In genomic region chr11:61815790-61816735, GRCh38 we compare ENCODE assay signal across 8 cellular contexts. TPM values are rescaled to one million over a fixed set of nuclear protein-coding genes. Genes with fewer than 3 reads are reported as not detected.
A peak's percentile ranks its signal among the peaks of the same experiment; 100 is the strongest.
DNase-seq lines count a peak whose midpoint lies in the region; ATAC-seq, FAIRE-seq and TF ChIP-seq lines count a peak whose summit lies in the region.

No MANE protein-coding gene starts in this region.

- peak overlapping the region; percentile 98 for H3K27ac Mint-ChIP-seq in T-helper 2 cell treated with Interferon-gamma antibody and Interleukin-4, amounts not matched to agents 5 μg/mL and 100 μg/mL, for 36 hours

- peak; percentile 10 to 23 for ATAC-seq in gastrocnemius medialis

- H3K79me2 ChIP-seq in GM23248 (ENCODE audit: insufficient read depth) (no peaks in the 10 kb centered on the region), MM.1S (ENCODE audit: low read length) (no peaks in the 10 kb centered on the region)

- H3K9me3 Mint-ChIP-seq in T-helper 2 cell treated with Interferon-gamma antibody and Interleukin-4, amounts not matched to agents 5 μg/mL and 100 μg/mL, for 36 hours = no peaks in the 10 kb centered on the region

- WGBS in GM23248 (ENCODE audit: low coverage in 1 of 2, low lambda C conversion rate in 2 of 2, missing lambda C conversion rate in 2 of 2), 2 experiments = 1% methylated on average over 60 to 67 of the region's 69 CpGs

- H3K9me2 ChIP-seq in GM23248 (ENCODE audit: insufficient read depth) = no peaks in the 10 kb centered on the region
- H3K9me2 ChIP-seq in MM.1S (replicated peaks; ENCODE audit: insufficient read depth, low read length) = no peaks in the 10 kb centered on the region

- H3K4me2 ChIP-seq in GM23248 (ENCODE audit: unreplicated experiment) (peak overlapping the region; percentile 94), MM.1S (ENCODE audit: low read depth, low read length) (peak overlapping the region; percentile 99)

- H3K4me1 ChIP-seq in GM23248 (ENCODE audit: insufficient read depth) (peaks cover 8% of the 10 kb centered on the region), MM.1S (ENCODE audit: low read length) (no peaks in the 10 kb centered on the region), iPS-15b (ENCODE audit: control insufficient read depth, insufficient read depth, low read length) (peaks cover 5% of the 10 kb centered on the region), gastrocnemius medialis (peaks cover 11 to 13% of the 10 kb centered on the region in 2 donors)

- peak overlapping the region; percentile 97 for H3K4me3 Mint-ChIP-seq in T-helper 2 cell treated with Interferon-gamma antibody and Interleukin-4, amounts not matched to agents 5 μg/mL and 100 μg/mL, for 36 hours

- no peaks in the 10 kb centered on the region for H3K27me3 Mint-ChIP-seq in T-helper 2 cell treated with Interferon-gamma antibody and Interleukin-4, amounts not matched to agents 5 μg/mL and 100 μg/mL, for 36 hours (ENCODE audit: low read depth)

- no peaks in the 10 kb centered on the region for H3K9me3 ChIP-seq in GM23248 (ENCODE audit: low read depth)
- no peaks in the 10 kb centered on the region for H3K9me3 ChIP-seq in MM.1S (replicated peaks; ENCODE audit: insufficient read depth, low read length)
- H3K9me3 ChIP-seq in iPS-15b (ENCODE audit: control insufficient read depth, insufficient read depth, low read length) = no peaks in the 10 kb centered on the region
- no peaks in the 10 kb centered on the region for H3K9me3 ChIP-seq in gastrocnemius medialis

- H3F3A ChIP-seq in GM23248 (ENCODE audit: insufficient read depth) (peaks cover 17% of the 10 kb centered on the region), MM.1S (ENCODE audit: insufficient read depth, low read length) (peaks cover 18% of the 10 kb centered on the region)

- intact Hi-C loops in gastrocnemius medialis (cut with DNase I; ENCODE audit: low total_unique reads) = loop anchor here (1.0 to 5.0 kb wide), 3 partner anchors 24 to 156 kb away; partner anchors contain the start of genes FADS3, FEN1 and TMEM258

- no peaks in the 10 kb centered on the region for H4K20me1 ChIP-seq in GM23248 (ENCODE audit: insufficient read depth)
- H4K20me1 ChIP-seq in MM.1S (ENCODE audit: insufficient read depth, low read length) = no peaks in the 10 kb centered on the region

- TF ChIP-seq POLR2A in gastrocnemius medialis (IDR thresholded peaks at IDR 0.05) = no peak

- TF ChIP-seq CTCF in MM.1S (IDR thresholded peaks at IDR 0.05; ENCODE audit: low read length) = no peak
- peak; percentile 29 for TF ChIP-seq CTCF in brain microvascular endothelial cell (IDR thresholded peaks at IDR 0.05; ENCODE audit: low read depth, low read length, missing control alignments)
- TF ChIP-seq CTCF in gastrocnemius medialis (IDR thresholded peaks at IDR 0.05 in 4 of 5, conservative IDR thresholded peaks at IDR 0.05 in 1 of 5) = no peak

- H2AFZ ChIP-seq in GM23248 = peak overlapping the region; percentile 84
- peak overlapping the region; percentile 74 for H2AFZ ChIP-seq in MM.1S (ENCODE audit: low read length)

- H3K27me3 ChIP-seq in GM23248 (replicated peaks; ENCODE audit: insufficient read depth) = no peaks in the 10 kb centered on the region
- H3K27me3 ChIP-seq in MM.1S (replicated peaks; ENCODE audit: insufficient read depth, low read length) = 0 out of 2 replicates have a peak, but pooled peaks cover 4% of the 10 kb centered on the region
- no peaks in the 10 kb centered on the region for H3K27me3 ChIP-seq in brain microvascular endothelial cell (replicated peaks)
- H3K27me3 ChIP-seq in iPS-15b (ENCODE audit: control insufficient read depth, insufficient read depth, low read length) = no peaks in the 10 kb centered on the region
- H3K27me3 ChIP-seq in gastrocnemius medialis = no peaks in the 10 kb centered on the region

- peaks cover 12% of the 10 kb centered on the region for H3K4me1 Mint-ChIP-seq in T-helper 2 cell treated with Interferon-gamma antibody and Interleukin-4, amounts not matched to agents 5 μg/mL and 100 μg/mL, for 36 hours (ENCODE audit: low read depth)

- peak; percentile 33 for DNase-seq in GDM1 (lab: John Stamatoyannopoulos, UW)
- peak; percentile 85 for DNase-seq in GM23248
- DNase-seq in MM.1S = peak; percentile 64
- DNase-seq in T-helper 2 cell treated with Interferon-gamma antibody and Interleukin-4, amounts not matched to agents 5 μg/mL and 100 μg/mL, for 36 hours (ENCODE audit: low spot score) = peak; percentile 64
- peak; percentile 49 for DNase-seq in brain microvascular endothelial cell
- peak in 1 of 2 donors; percentile 49 for DNase-seq in gastrocnemius medialis
- DNase-seq in HTR-8/SVneo (ENCODE audit: insufficient read length, low spot score) = no peak

- peaks cover 37% of the 10 kb centered on the region for H3K36me3 Mint-ChIP-seq in T-helper 2 cell treated with Interferon-gamma antibody and Interleukin-4, amounts not matched to agents 5 μg/mL and 100 μg/mL, for 36 hours (ENCODE audit: low read depth)

- H3K36me3 ChIP-seq in GM23248 (ENCODE audit: low read depth) (no peaks in the 10 kb centered on the region), MM.1S (replicated peaks; ENCODE audit: insufficient read depth, low read length) (no peaks in the 10 kb centered on the region), brain microvascular endothelial cell (replicated peaks) (peaks cover 20% of the 10 kb centered on the region), iPS-15b (ENCODE audit: control insufficient read depth, insufficient read depth, low read length) (peaks cover 15% of the 10 kb centered on the region), gastrocnemius medialis (no peaks in the 10 kb centered on the region)

- peak overlapping the region; percentile 81 for H3K4me3 ChIP-seq in GM23248
- H3K4me3 ChIP-seq in MM.1S (ENCODE audit: low read length) = peak overlapping the region; percentile 78
- H3K4me3 ChIP-seq in brain microvascular endothelial cell (ENCODE audit: low read depth, low read length) = peak overlapping the region; percentile 89
- peak overlapping the region; percentile 97 for H3K4me3 ChIP-seq in iPS-15b (ENCODE audit: low read depth, low read length)
- H3K4me3 ChIP-seq in gastrocnemius medialis = peak overlapping the region; percentile 64 to 88 (median 80)

- in situ Hi-C loops in GM23248 (cut with MboI) (no loop called here), brain microvascular endothelial cell (cut with HindIII; ENCODE audit: low pct_ligation_motif_present, low sequenced_read_pairs) (no loop called here), gastrocnemius medialis (cut with MboI; ENCODE audit: low sequenced_read_pairs in 4 of 4) (no loop called here)

- H3K27ac ChIP-seq in GM23248 (peak overlapping the region; percentile 67), MM.1S (ENCODE audit: low read length) (peak overlapping the region; percentile 53; the same call in 1 of the 2 replicates), brain microvascular endothelial cell (peak overlapping the region; percentile 62), gastrocnemius medialis (peak overlapping the region; percentile 87 to 92 (median 90))

- peak overlapping the region; percentile 84 for H3K9ac ChIP-seq in GM23248
- peak overlapping the region; percentile 86 for H3K9ac ChIP-seq in MM.1S (ENCODE audit: low read length)
- H3K9ac ChIP-seq in iPS-15b (ENCODE audit: low read depth, low read length) = peak overlapping the region; percentile 80

- FAIRE-seq in HTR-8/SVneo (lab: Jason Lieb, UNC) = no peak

RNA-seq across cellular contexts. Expression of gene FADS1, which starts 0.7 kb away (rescaled TPM):
- total RNA-seq in GM23248 (2014; rRNA removed; shearing (Covaris generic)) = 12.9 and 44.9 TPM in 2 replicates
- 19.7 and 21.6 TPM in 2 replicates for polyA plus RNA-seq in GM23248 (2016; fragmentation: Nextera tagmentation; extraction: Ambion mirVana)
- total RNA-seq in gastrocnemius medialis = 100 to 1,000 TPM in 1 of 4 donors, 10 to 100 TPM in 3; 25.4 to 209 (median 62.5) TPM

RNA-seq across cellular contexts. Expression of gene FADS2, which starts 12.0 kb away (rescaled TPM):
- 5.2 and 7.7 TPM in 2 replicates for total RNA-seq in GM23248 (2014; rRNA removed; shearing (Covaris generic))
- 5.5 and 6.3 TPM in 2 replicates for polyA plus RNA-seq in GM23248 (2016; fragmentation: Nextera tagmentation; extraction: Ambion mirVana)
- 1 to 10 TPM; 1.5 to 6.4 (median 4.0) TPM for total RNA-seq in gastrocnemius medialis

RNA-seq across cellular contexts. Expression of gene FEN1, which starts 23.4 kb away (rescaled TPM):
- total RNA-seq in GM23248 (2014; rRNA removed; shearing (Covaris generic)) = 29.0 and 29.2 TPM in 2 replicates
- polyA plus RNA-seq in GM23248 (2016; fragmentation: Nextera tagmentation; extraction: Ambion mirVana) = 29.1 and 31.5 TPM in 2 replicates
- total RNA-seq in gastrocnemius medialis = 10 to 100 TPM in 2 of 4 donors, 1 to 10 TPM in 2; 7.4 to 15.7 (median 9.5) TPM

RNA-seq across cellular contexts. Expression of gene TMEM258, which starts 23.7 kb away (rescaled TPM):
- total RNA-seq in GM23248 (2014; rRNA removed; shearing (Covaris generic)) = 28.5 and 72.8 TPM in 2 replicates
- 258 and 259 TPM in 2 replicates for polyA plus RNA-seq in GM23248 (2016; fragmentation: Nextera tagmentation; extraction: Ambion mirVana)
- 10 to 100 TPM; 36.5 to 51.8 (median 47.2) TPM for total RNA-seq in gastrocnemius medialis
